Comparison of ENCODE assay signal across 23 cellular contexts in genomic region chr22:29226246-29226981, GRCh38. TPM values are rescaled to one million over a fixed set of nuclear protein-coding genes. Genes with fewer than 3 reads are reported as not detected.
DNase-seq lines count a peak whose midpoint lies in the region; ATAC-seq and TF ChIP-seq lines count a peak whose summit lies in the region.
"Had no signal": no experiment of that assay in that cellular context is flagged by ENCODE, and none has a peak within 500 bp of the region (broad histone marks: within the 10 kb centered on the region; RNA-seq: fewer than 3 reads in every experiment).

No MANE protein-coding gene starts in this region.

- H3K27me3 ChIP-seq in SK-N-SH (ENCODE audit: insufficient read depth) (no peaks in the 10 kb centered on the region), neuronal stem cell (ENCODE audit: control insufficient read depth in 3 of 3, insufficient read depth in 3 of 3, low read depth in 1 of 3, low read length in 3 of 3) (no peaks in the 10 kb centered on the region), thyroid gland (no peaks in the 10 kb centered on the region)
- H3K27me3 ChIP-seq: ovary had no signal

- intact Hi-C loops in thyroid gland (cut with DNase I), result no loop called here

- DNase-seq in SK-N-SH, result peak; percentile 19
- no peak for DNase-seq in neuronal stem cell (ENCODE audit: low spot score)
- DNase-seq in thyroid gland, result no peak
- DNase-seq: activated CD4-positive, alpha-beta T cell treated with anti-CD3 and anti-CD28 coated beads for 4 hours; CD8-positive, alpha-beta memory T cell; cerebellar nuclear complex; GDM1; HFFc6; naive B cell; NCI-H1048; NCI-H187 treated with DMSO at 0.1 percent for 48 hours; NCI-H345; T-helper 1 cell had no signal

- H3K36me3 ChIP-seq in SK-N-SH (replicated peaks in 1 of 2; ENCODE audit: control insufficient read depth in 1 of 2, insufficient read depth in 2 of 2, low read length in 1 of 2) (no peaks in the 10 kb centered on the region), neuronal stem cell (replicated peaks in 1 of 2; ENCODE audit: control insufficient read depth in 2 of 2, insufficient read depth in 2 of 2, low read length in 2 of 2) (peaks cover 0 to 9% of the 10 kb centered on the region in 2 donors), thyroid gland (no peaks in the 10 kb centered on the region)
- H3K36me3 ChIP-seq: ovary had no signal

- H3K9me2 ChIP-seq in SK-N-SH, result no peaks in the 10 kb centered on the region

- no peaks in the 10 kb centered on the region for H3K79me1 ChIP-seq in neuronal stem cell (ENCODE audit: low read depth, low read length)

- H3K27ac ChIP-seq in SK-N-SH (ENCODE audit: low read depth in 2 of 2, low read length in 1 of 2), result no peak overlapping the region
- H3K27ac ChIP-seq in neuronal stem cell (replicated peaks; ENCODE audit: low read length), result no peak overlapping the region
- peak overlapping the region in 2 of 3 donors; percentile 44 for H3K27ac ChIP-seq in thyroid gland
- H3K27ac ChIP-seq: 22Rv1, epithelial cell of prostate, ovary had no signal

- H3K4me2 ChIP-seq in SK-N-SH (no peak overlapping the region), neuronal stem cell (ENCODE audit: insufficient read depth, low read length, poor library complexity, severe bottlenecking) (no peak overlapping the region)

- H3F3A ChIP-seq in SK-N-SH (replicated peaks; ENCODE audit: insufficient read depth), result no peaks in the 10 kb centered on the region

- WGBS in SK-N-SH (ENCODE audit: low lambda C conversion rate), result 74% methylated on average over 3 of the region's 12 CpGs
- WGBS in neuronal stem cell (ENCODE audit: extremely low coverage in 2 of 2, insufficient read length in 2 of 2, insufficient replicate concordance in 1 of 2), 2 donors, result no CpG with 5 or more reads among the region's 12 CpGs
- WGBS in thyroid gland, 2 donors, result 92 to 97% methylated on average over 5 to 12 of the region's 12 CpGs

- peak overlapping the region; percentile 25 for H3K14ac ChIP-seq in neuronal stem cell (ENCODE audit: low read length)

- H3K9ac ChIP-seq in SK-N-SH (no peak overlapping the region), neuronal stem cell (ENCODE audit: low read depth, low read length, poor library complexity) (no peak overlapping the region)

- H4K8ac ChIP-seq in neuronal stem cell (ENCODE audit: low read depth, low read length), result no peak overlapping the region

- H2BK120ac ChIP-seq in neuronal stem cell (ENCODE audit: low read depth, low read length), result peak overlapping the region; percentile 14

- H4K91ac ChIP-seq in neuronal stem cell (ENCODE audit: low read depth, low read length, poor library complexity), result no peak overlapping the region

- no peak for TF ChIP-seq RAD21 in SK-N-SH (IDR thresholded peaks at IDR 0.05; ENCODE audit: low read length)

- no peak for TF ChIP-seq EP300 in SK-N-SH (IDR thresholded peaks at IDR 0.05; ENCODE audit: borderline replicate concordance in 1 of 2, low read depth in 1 of 2, low read length in 1 of 2)

- H3K23ac ChIP-seq in neuronal stem cell (ENCODE audit: low read depth, low read length, poor library complexity), result no peak overlapping the region

- peak overlapping the region; percentile 20 for H3K18ac ChIP-seq in neuronal stem cell (ENCODE audit: low read length)

- no peaks in the 10 kb centered on the region for H4K20me1 ChIP-seq in SK-N-SH (ENCODE audit: insufficient read depth)

- H2AFZ ChIP-seq in SK-N-SH (ENCODE audit: low read depth) (no peak overlapping the region), neuronal stem cell (ENCODE audit: low read length) (no peak overlapping the region)

- TF ChIP-seq CTCF in SK-N-SH (IDR thresholded peaks at IDR 0.05) (no peak), thyroid gland (IDR thresholded peaks at IDR 0.05) (no peak)

- peak overlapping the region; percentile 4 for H2BK15ac ChIP-seq in neuronal stem cell (ENCODE audit: low read length)

- H2BK5ac ChIP-seq in neuronal stem cell (ENCODE audit: low read length), result no peak overlapping the region

- H3K4me1 ChIP-seq in SK-N-SH (ENCODE audit: control insufficient read depth in 1 of 2, insufficient read depth in 2 of 2, low read depth in 1 of 2, low read length in 1 of 2), result peaks cover 0 to 10% of the 10 kb centered on the region in 2 experiments; a peak in 1 of 4 replicates
- peaks cover 11 to 17% of the 10 kb centered on the region in 2 donors for H3K4me1 ChIP-seq in neuronal stem cell (ENCODE audit: control insufficient read depth in 2 of 2, insufficient read depth in 1 of 2, low read depth in 1 of 2, low read length in 2 of 2)
- H3K4me1 ChIP-seq in thyroid gland, result peaks cover 0 to 16% of the 10 kb centered on the region in 2 donors

- no peaks in the 10 kb centered on the region for H3K79me2 ChIP-seq in SK-N-SH (ENCODE audit: insufficient read depth)

- peak overlapping the region; percentile 33 for H2AK5ac ChIP-seq in neuronal stem cell (ENCODE audit: low read depth, low read length)

- H2BK12ac ChIP-seq in neuronal stem cell (ENCODE audit: low read length), result no peak overlapping the region

- CTCF ChIA-PET in SK-N-SH (lab: Yijun Ruan, JAX), result interaction anchor here (4.1 kb wide), 1 partner anchor 19 kb away, joined by 21 read pairs; no protein-coding TSS in a partner anchor

- H3K9me3 ChIP-seq in SK-N-SH, result no peaks in the 10 kb centered on the region
- no peaks in the 10 kb centered on the region for H3K9me3 ChIP-seq in neuronal stem cell (replicated peaks in 1 of 2; ENCODE audit: control insufficient read depth in 2 of 2, insufficient read depth in 1 of 2, low read depth in 1 of 2, low read length in 2 of 2)
- H3K9me3 ChIP-seq in thyroid gland, result no peaks in the 10 kb centered on the region
- H3K9me3 ChIP-seq: ovary had no signal

- ATAC-seq in SK-N-SH treated with all-trans-retinoic acid at 6 μM for 48 hours, result no peak
- peak; percentile 25 for ATAC-seq in esophagus mucosa
- no peak for ATAC-seq in GM19397 (IDR thresholded peaks at IDR 0.05; ENCODE audit: unreplicated experiment)
- no peak for ATAC-seq in HG03175 (IDR thresholded peaks at IDR 0.05; ENCODE audit: unreplicated experiment)
- ATAC-seq in GM18511 (IDR thresholded peaks at IDR 0.05; ENCODE audit: unreplicated experiment), result no peak
- ATAC-seq: activated T-helper 17 cell treated with anti-CD3 and anti-CD28 coated beads, Interleukin-2, amount 50 U/mL, for 72 hours had no signal

- TF ChIP-seq POLR2A in thyroid gland (IDR thresholded peaks at IDR 0.05), result no peak

- H3K4me3 ChIP-seq in SK-N-SH (ENCODE audit: low read depth in 2 of 2, low read length in 1 of 2) (no peak overlapping the region), neuronal stem cell (ENCODE audit: low read length in 2 of 2) (no peak overlapping the region), thyroid gland (replicated peaks in 1 of 3) (no peak overlapping the region)
- H3K4me3 ChIP-seq: ovary had no signal

- POLR2A ChIA-PET in SK-N-SH (lab: Yijun Ruan, JAX), result no interaction called here

- H3K4ac ChIP-seq in neuronal stem cell (ENCODE audit: low read length), result no peak overlapping the region

TF ChIP-seq in SK-N-SH, 30 proteins besides CTCF, POLR2A, EP300 and RAD21:
- TF ChIP-seq, protein P1, sequence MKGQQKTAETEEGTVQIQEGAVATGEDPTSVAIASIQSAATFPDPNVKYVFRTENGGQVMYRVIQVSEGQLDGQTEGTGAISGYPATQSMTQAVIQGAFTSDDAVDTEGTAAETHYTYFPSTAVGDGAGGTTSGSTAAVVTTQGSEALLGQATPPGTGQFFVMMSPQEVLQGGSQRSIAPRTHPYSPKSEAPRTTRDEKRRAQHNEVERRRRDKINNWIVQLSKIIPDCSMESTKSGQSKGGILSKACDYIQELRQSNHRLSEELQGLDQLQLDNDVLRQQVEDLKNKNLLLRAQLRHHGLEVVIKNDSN (IDR thresholded peaks at IDR 0.05; ENCODE audit: borderline replicate concordance, low read depth), result no peak
- TF ChIP-seq TEAD4 (IDR thresholded peaks at IDR 0.05; ENCODE audit: borderline replicate concordance, insufficient read depth), result no peak

TF ChIP-seq in SK-N-SH treated with all-trans-retinoic acid at 6 μM for 48 hours, 23 proteins besides CTCF, POLR2A, EP300 and RAD21 (continues in another document):
- TF ChIP-seq POU6F1 (CRISPR knock-in tag; IDR thresholded peaks at IDR 0.05; ENCODE audit: borderline replicate concordance, low read depth), result no peak

RNA-seq across cellular contexts. Expression of gene EMID1, which starts 20.7 kb away (rescaled TPM):
- 0.71 and 1.1 TPM in 2 replicates for polyA plus RNA-seq in SK-N-SH (2012; rRNA removed)
- polyA plus RNA-seq in SK-N-SH (2012; cell fraction: cytosol; rRNA removed), result 0.59 and 1.2 TPM in 2 replicates
- polyA plus RNA-seq in SK-N-SH (2012; cell fraction: nucleus; rRNA removed), result 0.68 and 1.3 TPM in 2 replicates
- total RNA-seq in esophagus mucosa (0.84 TPM), thyroid gland (10 to 100 TPM; 14.0 to 55.9 (median 19.0) TPM)
- 10.7 TPM for polyA plus RNA-seq in neuronal stem cell (2013, experiment 1 of 2)
- 10.3 TPM for polyA plus RNA-seq in neuronal stem cell (2013, experiment 2 of 2)
- total RNA-seq: activated T-helper 17 cell treated with anti-CD3 and anti-CD28 coated beads, Interleukin-2, amount 50 U/mL, for 72 hours; CD8-positive, alpha-beta memory T cell; HFFc6; OCI-LY7 had no signal

RNA-seq across cellular contexts. Expression of gene RHBDD3, which starts 41.4 kb away (rescaled TPM):
- 19.0 and 23.0 TPM in 2 replicates for polyA plus RNA-seq in SK-N-SH (2012; rRNA removed)
- polyA plus RNA-seq in SK-N-SH (2012; cell fraction: cytosol; rRNA removed), result 7.0 and 12.1 TPM in 2 replicates
- polyA plus RNA-seq in SK-N-SH (2012; cell fraction: nucleus; rRNA removed), result 47.6 and 71.1 TPM in 2 replicates
- total RNA-seq in esophagus mucosa, result 10.4 TPM
- 25.1 TPM for polyA plus RNA-seq in neuronal stem cell (2013, experiment 1 of 2)
- 24.1 TPM for polyA plus RNA-seq in neuronal stem cell (2013, experiment 2 of 2)
- 10 to 100 TPM; 27.8 to 54.9 (median 48.9) TPM for total RNA-seq in thyroid gland

RNA-seq across cellular contexts. Expression of gene EWSR1, which starts 41.7 kb away (rescaled TPM):
- polyA plus RNA-seq in SK-N-SH (2012; rRNA removed), result 173 and 234 TPM in 2 replicates
- 103 and 111 TPM in 2 replicates for polyA plus RNA-seq in SK-N-SH (2012; cell fraction: cytosol; rRNA removed)
- 442 and 643 TPM in 2 replicates for polyA plus RNA-seq in SK-N-SH (2012; cell fraction: nucleus; rRNA removed)
- total RNA-seq in esophagus mucosa (127 TPM), thyroid gland (100 to 1,000 TPM; 205 to 290 (median 258) TPM)
- 271 TPM for polyA plus RNA-seq in neuronal stem cell (2013, experiment 1 of 2)
- polyA plus RNA-seq in neuronal stem cell (2013, experiment 2 of 2), result 267 TPM

Comparison
In these comparisons a context has a peak if more than half of its experiments do, and no peak if none do; other contexts are left out.
1. H3K27ac ChIP-seq: peak in thyroid gland (2 of 3); none in SK-N-SH (0 of 2) and neuronal stem cell (single experiment).